Comparison of ENCODE assay signal across 16 cellular contexts in genomic region chr1:167641786-167642500, GRCh38. TPM values are rescaled to one million over a fixed set of nuclear protein-coding genes. Genes with fewer than 3 reads are reported as not detected.
DNase-seq lines count a peak whose midpoint lies in the region; ATAC-seq, FAIRE-seq and TF ChIP-seq lines count a peak whose summit lies in the region.
"Had no signal": no experiment of that assay in that cellular context is flagged by ENCODE, and none has a peak within 500 bp of the region (broad histone marks: within the 10 kb centered on the region; RNA-seq: fewer than 3 reads in every experiment).

No MANE protein-coding gene starts in this region.

- TF ChIP-seq CTCF in Loucy (conservative IDR thresholded peaks at IDR 0.05; ENCODE audit: low read length) (no peak), K562 (IDR thresholded peaks at IDR 0.05 in 2 of 3, conservative IDR thresholded peaks at IDR 0.05 in 1 of 3; ENCODE audit: insufficient read depth in 2 of 3, low read depth in 1 of 3, low read length in 3 of 3) (no peak), GM20000 (IDR thresholded peaks at IDR 0.05; ENCODE audit: extremely low read depth, missing control alignments) (no peak), GM13976 (IDR thresholded peaks at IDR 0.05; ENCODE audit: borderline replicate concordance, control extremely low read depth, extremely low read depth, insufficient read depth, missing control alignments) (no peak)

- POLR2A ChIA-PET in K562 (lab: Yijun Ruan, JAX) = interaction anchor here (0.5 to 6.9 kb wide), 3 partner anchors 9 to 26 kb away, joined by 3 to 93 read pairs (median 11); partner anchors contain the start of gene RCSD1

- TF ChIP-seq POLR2A in K562 (conservative IDR thresholded peaks at IDR 0.05) = 0 out of 2 replicates have a peak, but pooled peaks have one; percentile 42

- H4K20me1 ChIP-seq in Loucy (ENCODE audit: insufficient read depth, low read length, poor library complexity, severe bottlenecking) (peaks cover 9% of the 10 kb centered on the region), K562 (replicated peaks; ENCODE audit: control insufficient read depth, insufficient read depth, low read length) (0 out of 2 replicates have a peak, but pooled peaks cover 7% of the 10 kb centered on the region)

- TF ChIP-seq EP300 in K562 (IDR thresholded peaks at IDR 0.05; ENCODE audit: low read length) = peak; percentile 13; the same call in 1 of the 2 replicates

- peak overlapping the region; percentile 54 for H3K27ac Mint-ChIP-seq in activated CD8-positive, alpha-beta memory T cell treated with anti-CD3 and anti-CD28 coated beads, Interleukin-2, amount 10 ng/mL, durations not matched to agents 7 days and 5 days

- H3K4me3 ChIP-seq in Loucy (ENCODE audit: low read length, poor library complexity, severe bottlenecking) (no peak overlapping the region), K562 (no peak overlapping the region), skeletal muscle tissue (ENCODE audit: low read length in 3 of 3) (peak overlapping the region in 1 of 3 donors; percentile 22)
- H3K4me3 ChIP-seq: thyroid gland had no signal

- in situ Hi-C loops in K562 (cut with MboI) = no loop called here
- in situ Hi-C loops in ACHN (cut with HindIII; ENCODE audit: low pct_ligation_motif_present, low pct_unique_long_range_greater_than_20kb, low sequenced_read_pairs) = no loop called here
- in situ Hi-C loops in GM13976 (cut with MboI; ENCODE audit: low sequenced_read_pairs, unreplicated experiment) = no loop called here

- H3K27ac ChIP-seq in K562 (ENCODE audit: extremely low read depth, low read depth, low read length) (peak overlapping the region; percentile 57), skeletal muscle tissue (ENCODE audit: low read depth, low read length) (peak overlapping the region; percentile 29)
- H3K27ac ChIP-seq: thyroid gland had no signal

- TSS peak; percentile 2 for BruUV-seq in K562 (replicated peaks; lab: Mats Ljungman, UMichigan)

- H3K36me3 Mint-ChIP-seq in activated CD8-positive, alpha-beta memory T cell treated with anti-CD3 and anti-CD28 coated beads, Interleukin-2, amount 10 ng/mL, durations not matched to agents 7 days and 5 days = peaks cover 62% of the 10 kb centered on the region

- H3K9ac ChIP-seq in Loucy (ENCODE audit: low read depth, low read length, poor library complexity, severe bottlenecking) = no peak overlapping the region
- H3K9ac ChIP-seq in K562 (ENCODE audit: insufficient read depth in 1 of 2, low read depth in 2 of 2, low read length in 2 of 2) = peak overlapping the region; percentile 10 to 18; a peak in 2 of 4 replicates
- no peak overlapping the region for H3K9ac ChIP-seq in skeletal muscle tissue (ENCODE audit: low read depth in 1 of 3, low read length in 3 of 3)

- peak; percentile 79 for FAIRE-seq in K562 (lab: Jason Lieb, UNC)

- H3K36me3 ChIP-seq in Loucy (ENCODE audit: insufficient read depth, low read length) = peaks cover 5% of the 10 kb centered on the region; the same call in 1 of the 2 replicates
- peaks cover 60% of the 10 kb centered on the region for H3K36me3 ChIP-seq in K562 (ENCODE audit: control insufficient read depth, insufficient read depth, low read length)
- H3K36me3 ChIP-seq in skeletal muscle tissue (ENCODE audit: control insufficient read depth in 3 of 3, insufficient read depth in 3 of 3, low read length in 3 of 3) = peaks cover 8 to 18% (median 10%) of the 10 kb centered on the region in 3 donors
- H3K36me3 ChIP-seq: thyroid gland had no signal

- intact Hi-C loops in K562 (cut with micrococcal nuclease) = no loop called here

- H3K9me2 ChIP-seq in Loucy (replicated peaks; ENCODE audit: low read depth, low read length) = no peaks in the 10 kb centered on the region

- H3K4me1 ChIP-seq in Loucy (ENCODE audit: insufficient read depth, low read length, poor library complexity, severe bottlenecking) (peaks cover 68% of the 10 kb centered on the region), K562 (replicated peaks in 1 of 2; ENCODE audit: control insufficient read depth in 2 of 2, insufficient read depth in 2 of 2, low read length in 2 of 2) (peaks cover 9 to 38% of the 10 kb centered on the region in 2 experiments; a peak in 4 of 5 replicates), skeletal muscle tissue (ENCODE audit: control insufficient read depth in 3 of 3, insufficient read depth in 3 of 3, low read length in 3 of 3) (peaks cover 36 to 56% (median 45%) of the 10 kb centered on the region in 3 donors)
- H3K4me1 ChIP-seq: thyroid gland had no signal

- no peak for DNase-seq in activated CD8-positive, alpha-beta memory T cell treated with anti-CD3 and anti-CD28 coated beads, Interleukin-2, amount 10 ng/mL, durations not matched to agents 7 days and 5 days
- no peak for DNase-seq in activated CD8-positive, alpha-beta memory T cell treated with anti-CD3 and anti-CD28 coated beads, Interleukin-2, amount 50 U/mL, for 48 hours
- peak in 2 of 4 experiments; percentile 63 to 79 for DNase-seq in K562 (ENCODE audit: extremely low read depth in 1 of 4, low spot score in 3 of 4)
- DNase-seq in ACHN = no peak
- no peak for DNase-seq in GM20000 (ENCODE audit: low spot score)
- no peak for DNase-seq in GM13976 (ENCODE audit: low spot score)
- DNase-seq: amygdala, DMS79 treated with DMSO at 0.1 percent for 48 hours, hypothalamus, left ventricle myocardium superior, NCI-H1092, SW 1271, thyroid gland had no signal

- H3K27me3 Mint-ChIP-seq in activated CD8-positive, alpha-beta memory T cell treated with anti-CD3 and anti-CD28 coated beads, Interleukin-2, amount 10 ng/mL, durations not matched to agents 7 days and 5 days = no peaks in the 10 kb centered on the region

- WGBS in K562 (ENCODE audit: insufficient coverage, low coverage, missing lambda C conversion rate) = 16% methylated on average over 7 of the region's 7 CpGs

- peak overlapping the region; percentile 53 for H3K4me2 ChIP-seq in Loucy (ENCODE audit: low read depth, low read length, poor library complexity, severe bottlenecking)
- peak overlapping the region; percentile 48 for H3K4me2 ChIP-seq in K562 (ENCODE audit: insufficient read depth, low read length)

- no peaks in the 10 kb centered on the region for H3K27me3 ChIP-seq in Loucy (ENCODE audit: insufficient read depth, low read length, poor library complexity, severe bottlenecking)
- H3K27me3 ChIP-seq in K562 (ENCODE audit: control insufficient read depth in 2 of 2, insufficient read depth in 2 of 2, low read length in 2 of 2) = no peaks in the 10 kb centered on the region
- H3K27me3 ChIP-seq in skeletal muscle tissue (ENCODE audit: control insufficient read depth in 3 of 3, insufficient read depth in 3 of 3, low read length in 3 of 3) = no peaks in the 10 kb centered on the region
- H3K27me3 ChIP-seq: thyroid gland had no signal

- peaks cover 3% of the 10 kb centered on the region; the same call in 1 of the 2 replicates for H3F3A ChIP-seq in Loucy (ENCODE audit: low read depth)

- no peaks in the 10 kb centered on the region for H3K9me3 Mint-ChIP-seq in activated CD8-positive, alpha-beta memory T cell treated with anti-CD3 and anti-CD28 coated beads, Interleukin-2, amount 10 ng/mL, durations not matched to agents 7 days and 5 days (ENCODE audit: low read depth)

- peaks cover 85% of the 10 kb centered on the region for H3K4me1 Mint-ChIP-seq in activated CD8-positive, alpha-beta memory T cell treated with anti-CD3 and anti-CD28 coated beads, Interleukin-2, amount 10 ng/mL, durations not matched to agents 7 days and 5 days

- peak; percentile 35 for ATAC-seq in activated CD8-positive, alpha-beta memory T cell treated with anti-CD3 and anti-CD28 coated beads, Interleukin-2, amount 10 ng/mL, durations not matched to agents 7 days and 5 days
- ATAC-seq in K562 = peak; percentile 75
- ATAC-seq: left ventricle myocardium superior, Panc1 had no signal

- H3K4me3 Mint-ChIP-seq in activated CD8-positive, alpha-beta memory T cell treated with anti-CD3 and anti-CD28 coated beads, Interleukin-2, amount 10 ng/mL, durations not matched to agents 7 days and 5 days = no peak overlapping the region

- CTCF ChIA-PET in activated CD8-positive, alpha-beta memory T cell treated with anti-CD3 and anti-CD28 coated beads, Interleukin-2, amount 10 ng/mL, durations not matched to agents 7 days and 5 days (lab: Charles Lee) = interaction anchor here (0.9 to 1.9 kb wide), 2 partner anchors 41 to 53 kb away, joined by 3 to 10 read pairs; no protein-coding TSS in a partner anchor
- CTCF ChIA-PET in K562 (lab: Yijun Ruan, JAX; ENCODE audit: low intra/inter-chr PET ratio) = no interaction called here

- H3K9me3 ChIP-seq in Loucy (ENCODE audit: insufficient read depth, low read depth, low read length) (no peaks in the 10 kb centered on the region), K562 (replicated peaks; ENCODE audit: control insufficient read depth, insufficient read depth, low read depth, low read length) (no peaks in the 10 kb centered on the region), skeletal muscle tissue (ENCODE audit: control insufficient read depth in 3 of 3, low read length in 3 of 3) (no peaks in the 10 kb centered on the region)
- H3K9me3 ChIP-seq: thyroid gland had no signal

- H2AFZ ChIP-seq in Loucy (ENCODE audit: low read length) (no peak overlapping the region), K562 (ENCODE audit: low read depth, low read length) (peak overlapping the region; percentile 4; the same call in 1 of the 2 replicates)

- peaks cover 84% of the 10 kb centered on the region for H3K79me2 ChIP-seq in Loucy (ENCODE audit: insufficient read depth, low read length)
- H3K79me2 ChIP-seq in K562 (ENCODE audit: control insufficient read depth, insufficient read depth, low read length) = peaks cover 29% of the 10 kb centered on the region

- TF ChIP-seq RAD21 in K562 (CRISPR knock-in tag; conservative IDR thresholded peaks at IDR 0.05 in 1 of 2, IDR thresholded peaks at IDR 0.05 in 1 of 2) = no peak

- no peaks in the 10 kb centered on the region for H3K9me1 ChIP-seq in K562 (ENCODE audit: control insufficient read depth, insufficient read depth, low read length)

RNA-seq across cellular contexts. Expression of gene RCSD1, which starts 11.9 kb away (rescaled TPM):
- total RNA-seq in activated CD8-positive, alpha-beta memory T cell treated with anti-CD3 and anti-CD28 coated beads, Interleukin-2, amount 10 ng/mL, durations not matched to agents 7 days and 5 days = 100 to 1,000 TPM; 121 to 129 TPM
- total RNA-seq in K562 (2011; cell fraction: chromatin; rRNA removed; ENCODE audit: low replicate concordance) = 51.0 and 78.1 TPM in 2 replicates
- total RNA-seq in K562 (2011; cell fraction: nucleolus; rRNA removed) = 34.9 and 38.6 TPM in 2 replicates
- total RNA-seq in K562 (2011; cell fraction: nucleoplasm; rRNA removed) = 48.1 and 85.4 TPM in 2 replicates
- total RNA-seq in K562 (2014; rRNA removed) (45.3 and 48.0 TPM in 2 replicates), K562 (2014; rRNA removed; fragmentation: Illumina TruSeq; extraction: Trizol) (41.6 and 42.3 TPM in 2 replicates), K562 (2015; rRNA removed; fragmentation: Illumina TruSeq; extraction: Trizol) (37.3 and 39.4 TPM in 2 replicates), K562 (2021) (41.5 and 50.9 TPM in 2 replicates), skeletal muscle tissue (45.9 TPM)
- polyA plus RNA-seq in K562 (2011; rRNA removed) (64.5 and 69.8 TPM in 2 replicates), K562 (2014; fragmentation: Illumina TruSeq; extraction: Trizol) (48.3 and 50.5 TPM in 2 replicates), K562 (2014; fragmentation: Nextera tagmentation; extraction: Ambion mirVana) (1 to 10 TPM; 7.8 to 9.1 TPM), K562 (2014; rRNA removed) (53.2 and 54.5 TPM in 2 replicates)
- polyA plus RNA-seq in K562 (2011; cell fraction: cytosol; rRNA removed) = 45.8 and 49.9 TPM in 2 replicates
- 27.5 and 28.0 TPM in 2 replicates for polyA plus RNA-seq in K562 (2011; cell fraction: nucleus; rRNA removed)
- 41.5 and 91.2 TPM in 2 replicates for polyA plus RNA-seq in K562 (2012)
- polyA minus RNA-seq in K562 (2011; rRNA and poly(A)+ RNA removed) = 59.8 and 70.7 TPM in 2 replicates
- polyA minus RNA-seq in K562 (2011; cell fraction: cytosol; rRNA and poly(A)+ RNA removed) = 34.8 and 46.1 TPM in 2 replicates
- 19.0 and 26.1 TPM in 2 replicates for polyA minus RNA-seq in K562 (2011; cell fraction: nucleus; rRNA and poly(A)+ RNA removed)

Comparison
In these comparisons a context has a peak if more than half of its experiments do, and no peak if none do; other contexts are left out.
1. H3K9ac ChIP-seq: peak in K562 (2 of 2); none in Loucy (single experiment) and skeletal muscle tissue (0 of 3).